ENCODE assay signal across 19 cellular contexts in genomic region chr1:18711561-18712253, GRCh38.
"Had no signal": no experiment of that assay in that cellular context is flagged by ENCODE, and none has a peak within 500 bp of the region (broad histone marks: within the 10 kb centered on the region; RNA-seq: fewer than 3 reads in every experiment).

No MANE protein-coding gene starts in this region.

- H3K36me3 Mint-ChIP-seq: memory B cell, mesothelial cell of epicardium, naive B cell had no signal

- H3K4me3 ChIP-seq: coronary artery, left ventricle myocardium inferior, lower lobe of right lung, sigmoid colon, smooth muscle cell, tibial artery, upper lobe of left lung, uterus had no signal

- H3K27ac ChIP-seq: coronary artery, foreskin keratinocyte, left ventricle myocardium inferior, lower lobe of right lung, sigmoid colon, tibial artery, upper lobe of left lung, uterus had no signal

- DNase-seq: effector CD4-positive, alpha-beta T cell; endodermal cell; erythroblast; foreskin keratinocyte; kidney; left cardiac atrium; left ventricle myocardium inferior; lower lobe of right lung; naive B cell; sigmoid colon; stimulated activated CD4-positive, alpha-beta T cell treated with anti-CD3 and anti-CD28 coated beads, Interleukin-2, amount 100 ng/mL, for 48 hours; stimulated activated naive CD4-positive, alpha-beta T cell treated with Interleukin-2 at 50 U/mL for 16 hours; tibial artery; upper lobe of left lung; uterus had no signal

- H3K36me3 ChIP-seq: left ventricle myocardium inferior, lower lobe of right lung, sigmoid colon, tibial artery, upper lobe of left lung, uterus had no signal

- H3K4me3 Mint-ChIP-seq: endodermal cell, memory B cell, mesothelial cell of epicardium, naive B cell had no signal

- ATAC-seq: foreskin keratinocyte, left cardiac atrium, lower lobe of right lung had no signal

- H3K4me2 ChIP-seq: smooth muscle cell had no signal

- H3K4me1 ChIP-seq: foreskin keratinocyte, left ventricle myocardium inferior, lower lobe of right lung had no signal

- H3K9me3 Mint-ChIP-seq: endodermal cell, memory B cell, mesothelial cell of epicardium, naive B cell had no signal

- H3K27ac Mint-ChIP-seq: endodermal cell, memory B cell, mesothelial cell of epicardium, naive B cell had no signal

- H3K9me3 ChIP-seq: left ventricle myocardium inferior, lower lobe of right lung, sigmoid colon, tibial artery, upper lobe of left lung, uterus had no signal
